14 cellular contexts compared by ENCODE assay signal in the genomic region with DNA sequence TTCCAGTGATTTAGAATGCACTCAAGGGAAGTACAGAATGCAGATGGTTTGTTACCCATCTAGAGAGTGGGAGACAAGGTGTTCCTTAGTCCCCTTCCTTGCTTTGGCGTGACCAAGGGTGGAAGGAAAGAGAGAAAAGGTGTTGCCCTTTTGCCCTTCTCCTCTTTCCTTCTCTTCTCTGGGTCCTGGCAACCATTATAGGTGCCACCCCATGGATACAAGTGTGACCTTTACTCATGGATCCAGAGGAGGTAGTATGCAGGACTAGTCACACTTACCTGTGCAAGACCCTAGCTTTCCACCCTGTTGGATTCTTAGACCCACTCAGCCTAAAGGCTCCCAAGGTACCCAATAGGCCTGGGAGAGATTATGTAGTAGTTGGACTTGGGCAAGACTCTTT. TPM values are rescaled to one million over a fixed set of nuclear protein-coding genes. Genes with fewer than 3 reads are reported as not detected.
A peak's percentile ranks its signal among the peaks of the same experiment; 100 is the strongest.
DNase-seq lines count a peak whose midpoint lies in the region; ATAC-seq and TF ChIP-seq lines count a peak whose summit lies in the region.
"Had no signal": no experiment of that assay in that cellular context is flagged by ENCODE, and none has a peak within 500 bp of the region (broad histone marks: within the 10 kb centered on the region; RNA-seq: fewer than 3 reads in every experiment).

No MANE protein-coding gene starts in this region.

- peaks cover 4% of the 10 kb centered on the region for H3K36me3 ChIP-seq in GM23338 (ENCODE audit: insufficient read depth)
- peaks cover 0 to 5% of the 10 kb centered on the region in 2 donors for H3K36me3 ChIP-seq in left lung
- H3K36me3 ChIP-seq in brain microvascular endothelial cell (replicated peaks) = no peaks in the 10 kb centered on the region

- H3K4me2 ChIP-seq in GM23338 = no peak overlapping the region

- H3K27ac Mint-ChIP-seq in GM23338 (no peak overlapping the region), endothelial cell (ENCODE audit: unreplicated experiment) (no peak overlapping the region)
- H3K27ac Mint-ChIP-seq: activated CD4-positive, alpha-beta memory T cell treated with anti-CD3 and anti-CD28 coated beads, Interleukin-2, amount 10 ng/mL, durations not matched to agents 7 days and 5 days had no signal

- H3K9me3 ChIP-seq in left lung = peaks cover 21 to 96% of the 10 kb centered on the region in 2 donors
- H3K9me3 ChIP-seq: Caco-2 had no signal

- no peak overlapping the region for H3K4me3 ChIP-seq in GM23338
- H3K4me3 ChIP-seq in astrocyte of the cerebellum (ENCODE audit: low read depth, low read length) = no peak overlapping the region
- no peak overlapping the region for H3K4me3 ChIP-seq in left lung
- no peak overlapping the region for H3K4me3 ChIP-seq in brain microvascular endothelial cell (ENCODE audit: low read depth, low read length)

- no peak overlapping the region for H2AFZ ChIP-seq in GM23338

- TF ChIP-seq CTCF in GM23338 (conservative IDR thresholded peaks at IDR 0.05; ENCODE audit: low read depth in 2 of 2) = no peak
- no peak for TF ChIP-seq CTCF in astrocyte of the cerebellum (IDR thresholded peaks at IDR 0.05; ENCODE audit: low read depth, low read length, missing control alignments)
- no peak for TF ChIP-seq CTCF in left lung (IDR thresholded peaks at IDR 0.05)
- no peak for TF ChIP-seq CTCF in endothelial cell (IDR thresholded peaks at IDR 0.05; ENCODE audit: unreplicated experiment)
- no peak for TF ChIP-seq CTCF in brain microvascular endothelial cell (IDR thresholded peaks at IDR 0.05; ENCODE audit: low read depth, low read length, missing control alignments)

- DNase-seq in CD1c-positive myeloid dendritic cell (ENCODE audit: extremely low spot score) (peak; percentile 12), GM23338 (ENCODE audit: low spot score) (peak; percentile 42), astrocyte of the cerebellum (ENCODE audit: low read depth) (peak; percentile 9), left lung (no peak), endothelial cell (ENCODE audit: low spot score) (no peak), H4 (ENCODE audit: low spot score) (no peak), brain microvascular endothelial cell (no peak)
- DNase-seq: activated CD4-positive, alpha-beta memory T cell treated with anti-CD3 and anti-CD28 coated beads, Interleukin-2, amount 10 ng/mL, durations not matched to agents 7 days and 5 days; Caco-2; NCI-H2029; right cardiac atrium had no signal

- H3K27me3 Mint-ChIP-seq in GM23338 (ENCODE audit: insufficient read depth, low read depth, poor library complexity) (peaks cover 5% of the 10 kb centered on the region), endothelial cell (ENCODE audit: unreplicated experiment) (no peaks in the 10 kb centered on the region)
- H3K27me3 Mint-ChIP-seq: activated CD4-positive, alpha-beta memory T cell treated with anti-CD3 and anti-CD28 coated beads, Interleukin-2, amount 10 ng/mL, durations not matched to agents 7 days and 5 days; central memory CD8-positive, alpha-beta T cell; naive thymus-derived CD8-positive, alpha-beta T cell had no signal

- H3K4me1 ChIP-seq in GM23338 (ENCODE audit: insufficient read depth) (no peaks in the 10 kb centered on the region), left lung (no peaks in the 10 kb centered on the region)
- H3K4me1 ChIP-seq: Caco-2 had no signal

- no peaks in the 10 kb centered on the region; the same call in 1 of the 2 replicates for H3F3A ChIP-seq in GM23338 (replicated peaks; ENCODE audit: low read depth)

- intact Hi-C loops in left lung (cut with DNase I) = no loop called here

- H4K20me1 ChIP-seq in GM23338 (replicated peaks; ENCODE audit: insufficient read depth) = no peaks in the 10 kb centered on the region

- H3K9me3 Mint-ChIP-seq in GM23338 (peaks cover 81% of the 10 kb centered on the region), endothelial cell (ENCODE audit: unreplicated experiment) (peaks cover 40% of the 10 kb centered on the region)

- H3K27me3 ChIP-seq in GM23338 (ENCODE audit: insufficient read depth) = no peaks in the 10 kb centered on the region
- no peaks in the 10 kb centered on the region for H3K27me3 ChIP-seq in left lung
- no peaks in the 10 kb centered on the region for H3K27me3 ChIP-seq in brain microvascular endothelial cell (replicated peaks)

- H3K4me1 Mint-ChIP-seq in GM23338 (no peaks in the 10 kb centered on the region), endothelial cell (ENCODE audit: unreplicated experiment) (no peaks in the 10 kb centered on the region)
- H3K4me1 Mint-ChIP-seq: activated CD4-positive, alpha-beta memory T cell treated with anti-CD3 and anti-CD28 coated beads, Interleukin-2, amount 10 ng/mL, durations not matched to agents 7 days and 5 days; central memory CD8-positive, alpha-beta T cell had no signal

- in situ Hi-C loops in astrocyte of the cerebellum (cut with HindIII; ENCODE audit: low sequenced_read_pairs) (no loop called here), brain microvascular endothelial cell (cut with HindIII; ENCODE audit: low pct_ligation_motif_present, low sequenced_read_pairs) (no loop called here)

- H3K79me2 ChIP-seq in GM23338 (replicated peaks; ENCODE audit: insufficient read depth) = no peaks in the 10 kb centered on the region

- no peaks in the 10 kb centered on the region for H3K9me2 ChIP-seq in GM23338 (ENCODE audit: insufficient read depth)

- H3K4me3 Mint-ChIP-seq in GM23338 = no peak overlapping the region
- H3K4me3 Mint-ChIP-seq in endothelial cell (ENCODE audit: unreplicated experiment) = no peak overlapping the region
- H3K4me3 Mint-ChIP-seq: activated CD4-positive, alpha-beta memory T cell treated with anti-CD3 and anti-CD28 coated beads, Interleukin-2, amount 10 ng/mL, durations not matched to agents 7 days and 5 days; central memory CD8-positive, alpha-beta T cell; naive thymus-derived CD8-positive, alpha-beta T cell had no signal

- ATAC-seq in GM23338 = no peak
- peak; percentile 61 for ATAC-seq in left lung
- no peak for ATAC-seq in HG03097 (IDR thresholded peaks at IDR 0.05; ENCODE audit: low FRiP score, unreplicated experiment)
- ATAC-seq: naive thymus-derived CD8-positive, alpha-beta T cell; right cardiac atrium had no signal

- H3K36me3 Mint-ChIP-seq in GM23338 (ENCODE audit: low read depth) (peaks cover 41% of the 10 kb centered on the region), endothelial cell (ENCODE audit: low read depth, unreplicated experiment) (peaks cover 5% of the 10 kb centered on the region)

- H3K27ac ChIP-seq in GM23338 (ENCODE audit: low read depth) (no peak overlapping the region), left lung (no peak overlapping the region), brain microvascular endothelial cell (no peak overlapping the region)

TF ChIP-seq in GM23338, 12 proteins besides CTCF, POLR2A, EP300 and RAD21 (continues in another document):
- TF ChIP-seq, protein P1, sequence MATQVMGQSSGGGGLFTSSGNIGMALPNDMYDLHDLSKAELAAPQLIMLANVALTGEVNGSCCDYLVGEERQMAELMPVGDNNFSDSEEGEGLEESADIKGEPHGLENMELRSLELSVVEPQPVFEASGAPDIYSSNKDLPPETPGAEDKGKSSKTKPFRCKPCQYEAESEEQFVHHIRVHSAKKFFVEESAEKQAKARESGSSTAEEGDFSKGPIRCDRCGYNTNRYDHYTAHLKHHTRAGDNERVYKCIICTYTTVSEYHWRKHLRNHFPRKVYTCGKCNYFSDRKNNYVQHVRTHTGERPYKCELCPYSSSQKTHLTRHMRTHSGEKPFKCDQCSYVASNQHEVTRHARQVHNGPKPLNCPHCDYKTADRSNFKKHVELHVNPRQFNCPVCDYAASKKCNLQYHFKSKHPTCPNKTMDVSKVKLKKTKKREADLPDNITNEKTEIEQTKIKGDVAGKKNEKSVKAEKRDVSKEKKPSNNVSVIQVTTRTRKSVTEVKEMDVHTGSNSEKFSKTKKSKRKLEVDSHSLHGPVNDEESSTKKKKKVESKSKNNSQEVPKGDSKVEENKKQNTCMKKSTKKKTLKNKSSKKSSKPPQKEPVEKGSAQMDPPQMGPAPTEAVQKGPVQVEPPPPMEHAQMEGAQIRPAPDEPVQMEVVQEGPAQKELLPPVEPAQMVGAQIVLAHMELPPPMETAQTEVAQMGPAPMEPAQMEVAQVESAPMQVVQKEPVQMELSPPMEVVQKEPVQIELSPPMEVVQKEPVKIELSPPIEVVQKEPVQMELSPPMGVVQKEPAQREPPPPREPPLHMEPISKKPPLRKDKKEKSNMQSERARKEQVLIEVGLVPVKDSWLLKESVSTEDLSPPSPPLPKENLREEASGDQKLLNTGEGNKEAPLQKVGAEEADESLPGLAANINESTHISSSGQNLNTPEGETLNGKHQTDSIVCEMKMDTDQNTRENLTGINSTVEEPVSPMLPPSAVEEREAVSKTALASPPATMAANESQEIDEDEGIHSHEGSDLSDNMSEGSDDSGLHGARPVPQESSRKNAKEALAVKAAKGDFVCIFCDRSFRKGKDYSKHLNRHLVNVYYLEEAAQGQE (IDR thresholded peaks at IDR 0.05; ENCODE audit: unreplicated experiment) = no peak
- TF ChIP-seq POLR2AphosphoS5 (IDR thresholded peaks at IDR 0.05; ENCODE audit: low read depth) (no peak), ZNF114 (CRISPR knock-in tag; IDR thresholded peaks at IDR 0.05) (no peak)
- TF ChIP-seq, protein P2, sequence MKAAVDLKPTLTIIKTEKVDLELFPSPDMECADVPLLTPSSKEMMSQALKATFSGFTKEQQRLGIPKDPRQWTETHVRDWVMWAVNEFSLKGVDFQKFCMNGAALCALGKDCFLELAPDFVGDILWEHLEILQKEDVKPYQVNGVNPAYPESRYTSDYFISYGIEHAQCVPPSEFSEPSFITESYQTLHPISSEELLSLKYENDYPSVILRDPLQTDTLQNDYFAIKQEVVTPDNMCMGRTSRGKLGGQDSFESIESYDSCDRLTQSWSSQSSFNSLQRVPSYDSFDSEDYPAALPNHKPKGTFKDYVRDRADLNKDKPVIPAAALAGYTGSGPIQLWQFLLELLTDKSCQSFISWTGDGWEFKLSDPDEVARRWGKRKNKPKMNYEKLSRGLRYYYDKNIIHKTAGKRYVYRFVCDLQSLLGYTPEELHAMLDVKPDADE (IDR thresholded peaks at IDR 0.05) = no peak

RNA-seq across cellular contexts. Expression of a gene that starts 11.6 kb away (rescaled TPM):
- 43.3 and 46.5 TPM in 2 replicates for total RNA-seq in GM23338 (2014; rRNA removed; shearing (Covaris generic))
- 33.8 and 36.3 TPM in 2 replicates for polyA plus RNA-seq in GM23338 (2016; fragmentation: Nextera tagmentation; extraction: Ambion mirVana)
- total RNA-seq in left lung = 10 to 100 TPM; 18.7 to 25.1 TPM
- total RNA-seq in endothelial cell (ENCODE audit: unreplicated experiment) = 25.6 TPM
- total RNA-seq in H4 (2014; rRNA removed; shearing (Covaris generic)) = 51.9 and 66.1 TPM in 2 replicates

RNA-seq across cellular contexts. Expression of a gene that starts 34.2 kb away (rescaled TPM):
- total RNA-seq in GM23338 (2014; rRNA removed; shearing (Covaris generic)) = 45.9 and 51.0 TPM in 2 replicates
- 271 and 277 TPM in 2 replicates for polyA plus RNA-seq in GM23338 (2016; fragmentation: Nextera tagmentation; extraction: Ambion mirVana)
- 100 to 1,000 TPM in 1 of 2 donors, 10 to 100 TPM in 1; 82.7 to 106 TPM for total RNA-seq in left lung
- total RNA-seq in endothelial cell (ENCODE audit: unreplicated experiment) = 86.8 TPM
- total RNA-seq in H4 (2014; rRNA removed; shearing (Covaris generic)) = 144 and 146 TPM in 2 replicates

RNA-seq across cellular contexts. Expression of a gene that starts 58.2 kb away (rescaled TPM):
- total RNA-seq in GM23338 (2014; rRNA removed; shearing (Covaris generic)) = 1.8 TPM in 1 of 2 replicates, not detected in the other
- polyA plus RNA-seq in GM23338 (2016; fragmentation: Nextera tagmentation; extraction: Ambion mirVana) = 2.3 and 3.7 TPM in 2 replicates
- total RNA-seq in left lung (10 to 100 TPM; 23.1 to 38.5 TPM), endothelial cell (ENCODE audit: unreplicated experiment) (0.87 TPM)
- total RNA-seq in H4 (2014; rRNA removed; shearing (Covaris generic)) = 16.9 and 26.2 TPM in 2 replicates

Comparison
In these comparisons a context has a peak if more than half of its experiments do, and no peak if none do; other contexts are left out.
1. DNase-seq: peak in CD1c-positive myeloid dendritic cell (single experiment), GM23338 (single experiment) and astrocyte of the cerebellum (single experiment); none in left lung (0 of 2), endothelial cell (single experiment), H4 (single experiment) and brain microvascular endothelial cell (single experiment).